In genomic region chr1:24699628-24700027, GRCh38 we compare ENCODE assay signal across 21 cellular contexts.
A peak's percentile ranks its signal among the peaks of the same experiment; 100 is the strongest.
DNase-seq lines count a peak whose midpoint lies in the region; ATAC-seq, FAIRE-seq and TF ChIP-seq lines count a peak whose summit lies in the region.
"Had no signal": no experiment of that assay in that cellular context is flagged by ENCODE, and none has a peak within 500 bp of the region (broad histone marks: within the 10 kb centered on the region; RNA-seq: fewer than 3 reads in every experiment).

No MANE protein-coding gene starts in this region.

- peaks cover 31% of the 10 kb centered on the region for H3K4me1 Mint-ChIP-seq in dendritic cell treated with granulocyte-macrophage colony-stimulating factor and Interleukin-4, amounts not matched to agents 40 ng/mL and 50 ng/mL, for 4 days (ENCODE audit: low read depth)

- no peak for ATAC-seq in HG03432 (IDR thresholded peaks at IDR 0.05; ENCODE audit: unreplicated experiment)
- ATAC-seq: activated CD8-positive, alpha-beta T cell treated with anti-CD3 and anti-CD28 coated beads for 36 hours; stimulated activated naive CD8-positive, alpha-beta T cell treated with anti-CD3 and anti-CD28 coated beads, Interleukin-15, Interleukin-2, amounts not matched to agents 100 U/mL and 50 U/mL, for 24 hours had no signal

- peak overlapping the region; percentile 5 for H3K27ac Mint-ChIP-seq in dendritic cell treated with granulocyte-macrophage colony-stimulating factor and Interleukin-4, amounts not matched to agents 40 ng/mL and 50 ng/mL, for 4 days
- H3K27ac Mint-ChIP-seq: activated B cell treated with CpG ODN at 0.5 μM for 24 hours; activated CD8-positive, alpha-beta T cell treated with anti-CD3 and anti-CD28 coated beads for 36 hours; T-helper 2 cell treated with Interferon-gamma antibody and Interleukin-4, amounts not matched to agents 5 μg/mL and 100 μg/mL, for 36 hours had no signal

- intact Hi-C loops in dendritic cell treated with granulocyte-macrophage colony-stimulating factor and Interleukin-4, amounts not matched to agents 40 ng/mL and 50 ng/mL, for 4 days (cut with micrococcal nuclease), result no loop called here

- peak; percentile 46 for FAIRE-seq in urothelium cell line (lab: Jason Lieb, UNC)
- FAIRE-seq: colon, kidney had no signal

- no peaks in the 10 kb centered on the region for H3K36me3 Mint-ChIP-seq in dendritic cell treated with granulocyte-macrophage colony-stimulating factor and Interleukin-4, amounts not matched to agents 40 ng/mL and 50 ng/mL, for 4 days (ENCODE audit: low read depth)

- no peaks in the 10 kb centered on the region for H3K9me3 Mint-ChIP-seq in dendritic cell treated with granulocyte-macrophage colony-stimulating factor and Interleukin-4, amounts not matched to agents 40 ng/mL and 50 ng/mL, for 4 days
- H3K9me3 Mint-ChIP-seq: activated B cell treated with CpG ODN at 0.5 μM for 24 hours; activated CD8-positive, alpha-beta T cell treated with anti-CD3 and anti-CD28 coated beads for 36 hours; T-helper 2 cell treated with Interferon-gamma antibody and Interleukin-4, amounts not matched to agents 5 μg/mL and 100 μg/mL, for 36 hours had no signal

- no peak for TF ChIP-seq POLR2A in erythroblast (IDR thresholded peaks at IDR 0.05; ENCODE audit: low read length)

- H3K27me3 Mint-ChIP-seq in dendritic cell treated with granulocyte-macrophage colony-stimulating factor and Interleukin-4, amounts not matched to agents 40 ng/mL and 50 ng/mL, for 4 days, result no peaks in the 10 kb centered on the region
- H3K27me3 Mint-ChIP-seq: activated B cell treated with CpG ODN at 0.5 μM for 24 hours; activated CD8-positive, alpha-beta T cell treated with anti-CD3 and anti-CD28 coated beads for 36 hours had no signal

- peak; percentile 12 for DNase-seq in NCI-H1092 treated with DMSO at 0.1 percent for 48 hours (lab: John Stamatoyannopoulos, UW)
- DNase-seq in NCI-H1092 (lab: John Stamatoyannopoulos, UW), result no peak
- DNase-seq in NCI-H345 (lab: John Stamatoyannopoulos, UW), result peak; percentile 70
- no peak for DNase-seq in urothelium cell line (ENCODE audit: low spot score)
- no peak for DNase-seq in COR-L47 (lab: John Stamatoyannopoulos, UW)
- DNase-seq in erythroblast (lab: John Stamatoyannopoulos, UW), result no peak
- DNase-seq: activated B cell treated with CpG ODN at 0.5 μM for 24 hours; activated CD8-positive, alpha-beta T cell treated with anti-CD3 and anti-CD28 coated beads for 36 hours; activated effector memory CD4-positive, alpha-beta T cell treated with anti-CD3 and anti-CD28 coated beads, Interleukin-2, amount 50 U/mL, for 16 hours; activated T-cell treated with anti-CD3 and anti-CD28 coated beads for 4 hours; AML-193; kidney; NCI-H1436 treated with DMSO at 0.1 percent for 48 hours; NCI-H446 treated with DMSO at 0.1 percent for 48 hours; spleen; stimulated activated CD4-positive, alpha-beta T cell treated with anti-CD3 and anti-CD28 coated beads, Interleukin-4, amount 100 ng/mL, for 4 hours; stimulated activated naive CD8-positive, alpha-beta T cell treated with anti-CD3 and anti-CD28 coated beads, Interleukin-15, Interleukin-2, amounts not matched to agents 100 U/mL and 50 U/mL, for 24 hours had no signal

- H3K4me3 Mint-ChIP-seq in dendritic cell treated with granulocyte-macrophage colony-stimulating factor and Interleukin-4, amounts not matched to agents 40 ng/mL and 50 ng/mL, for 4 days, result no peak overlapping the region
- H3K4me3 Mint-ChIP-seq: activated B cell treated with CpG ODN at 0.5 μM for 24 hours; activated CD8-positive, alpha-beta T cell treated with anti-CD3 and anti-CD28 coated beads for 36 hours; T-helper 2 cell treated with Interferon-gamma antibody and Interleukin-4, amounts not matched to agents 5 μg/mL and 100 μg/mL, for 36 hours had no signal

Comparison
In these comparisons a context has a peak if more than half of its experiments do, and no peak if none do; other contexts are left out.
1. DNase-seq: peak in NCI-H1092 treated with DMSO at 0.1 percent for 48 hours (single experiment) and NCI-H345 (single experiment); none in NCI-H1092 (single experiment), urothelium cell line (single experiment), COR-L47 (single experiment) and erythroblast (0 of 2).